Comparison of ENCODE assay signal across 8 cellular contexts in the genomic region with DNA sequence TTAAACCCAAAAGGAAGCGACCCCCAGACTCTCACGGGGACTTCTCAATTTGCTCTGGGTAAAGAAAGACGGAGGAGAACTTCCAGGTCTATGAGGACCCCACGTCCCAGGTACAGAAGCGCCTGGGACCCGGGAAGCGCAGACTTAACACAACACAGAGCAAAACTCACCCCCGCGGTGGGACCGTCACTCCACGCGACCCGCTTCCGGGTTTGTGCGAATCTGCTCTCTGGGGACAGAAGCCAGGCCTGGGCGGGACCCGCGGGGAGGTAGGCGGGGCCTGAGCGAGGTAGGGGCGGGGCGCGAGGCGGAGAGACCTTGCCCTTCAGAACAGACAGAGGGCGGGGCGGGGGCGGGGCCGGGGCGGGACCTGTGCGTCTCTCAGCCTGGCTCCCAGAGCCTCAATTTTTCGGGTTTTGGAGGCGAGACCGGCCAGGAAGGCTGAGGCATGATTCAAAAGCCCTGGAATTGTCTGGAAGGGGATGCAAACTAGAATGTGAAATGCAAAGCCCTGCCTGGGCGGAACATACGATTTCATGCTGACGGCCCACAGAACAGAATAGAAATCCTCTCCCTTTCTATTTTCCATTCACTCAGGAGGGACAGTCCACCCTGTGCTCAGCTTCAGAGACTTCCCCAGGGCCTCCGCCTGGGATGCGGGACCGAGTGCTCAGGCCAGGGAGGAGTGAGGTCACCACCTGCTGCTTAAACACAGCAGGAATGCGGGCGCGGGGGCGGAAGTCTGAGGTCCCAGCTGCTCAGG. TPM values are rescaled to one million over a fixed set of nuclear protein-coding genes. Genes with fewer than 3 reads are reported as not detected.
DNase-seq lines count a peak whose midpoint lies in the region; TF ChIP-seq lines count a peak whose summit lies in the region.

No MANE protein-coding gene starts in this region.

- H3K4me1 ChIP-seq in adrenal gland (replicated peaks in 1 of 2): peaks cover 7 to 8% of the 10 kb centered on the region in 2 donors
- peaks cover 26% of the 10 kb centered on the region for H3K4me1 ChIP-seq in left ventricle myocardium inferior

- peak in 1 of 2 donors; percentile 71 for TF ChIP-seq POLR2A in adrenal gland (IDR thresholded peaks at IDR 0.05)

- no peaks in the 10 kb centered on the region for H3K27me3 Mint-ChIP-seq in progenitor cell of endocrine pancreas

- no peak for TF ChIP-seq CTCF in adrenal gland (IDR thresholded peaks at IDR 0.05)
- no peak for TF ChIP-seq CTCF in left ventricle myocardium inferior (IDR thresholded peaks at IDR 0.05; ENCODE audit: borderline replicate concordance)
- no peak for TF ChIP-seq CTCF in progenitor cell of endocrine pancreas (IDR thresholded peaks at IDR 0.05; ENCODE audit: unreplicated experiment)

- peak overlapping the region; percentile 30 to 80 (median 75) for H3K27ac ChIP-seq in adrenal gland
- H3K27ac ChIP-seq in left ventricle myocardium inferior (replicated peaks): peak overlapping the region; percentile 87

- peaks cover 0 to 10% (median 0%) of the 10 kb centered on the region in 3 donors for H3K9me3 ChIP-seq in adrenal gland (replicated peaks in 1 of 3)
- peaks cover 11% of the 10 kb centered on the region for H3K9me3 ChIP-seq in left ventricle myocardium inferior (replicated peaks)

- no peaks in the 10 kb centered on the region for H3K27me3 ChIP-seq in adrenal gland
- H3K27me3 ChIP-seq in left ventricle myocardium inferior (ENCODE audit: low read depth): no peaks in the 10 kb centered on the region

- intact Hi-C loops in adrenal gland (cut with DNase I): no loop called here
- intact Hi-C loops in left ventricle myocardium inferior (cut with micrococcal nuclease): no loop called here

- H3K4me3 ChIP-seq in adrenal gland (peak overlapping the region; percentile 47 to 88 (median 80)), left ventricle myocardium inferior (peak overlapping the region; percentile 90)

- H3K4me3 Mint-ChIP-seq in progenitor cell of endocrine pancreas (ENCODE audit: low read depth): peak overlapping the region; percentile 88

- no peaks in the 10 kb centered on the region for H3K9me3 Mint-ChIP-seq in progenitor cell of endocrine pancreas (ENCODE audit: low read depth)

- DNase-seq in ELR (ENCODE audit: low read depth): peak; percentile 85
- DNase-seq in GOT3 (lab: John Stamatoyannopoulos, UW): peak; percentile 55
- peak; percentile 83 for DNase-seq in LoVo (ENCODE audit: low spot score)
- DNase-seq in SW480 (ENCODE audit: low spot score): peak; percentile 75
- DNase-seq in adrenal gland: peak; percentile 90 to 97 (median 93)
- peak; percentile 94 for DNase-seq in left ventricle myocardium inferior
- DNase-seq in progenitor cell of endocrine pancreas (ENCODE audit: low spot score, unreplicated experiment): peak; percentile 93
- DNase-seq in ureter (ENCODE audit: low spot score): peak; percentile 97

- peak overlapping the region; percentile 94 for H3K27ac Mint-ChIP-seq in progenitor cell of endocrine pancreas

- no peaks in the 10 kb centered on the region for H3K36me3 ChIP-seq in adrenal gland (replicated peaks in 1 of 2)
- H3K36me3 ChIP-seq in left ventricle myocardium inferior: no peaks in the 10 kb centered on the region

- H3K4me1 Mint-ChIP-seq in progenitor cell of endocrine pancreas (ENCODE audit: low read depth): peaks cover 40% of the 10 kb centered on the region

- peaks cover 16% of the 10 kb centered on the region for H3K36me3 Mint-ChIP-seq in progenitor cell of endocrine pancreas (ENCODE audit: insufficient read depth)

- 0 to 1% (median 1%) methylated on average over 18 to 43 of the region's 43 CpGs for WGBS in adrenal gland, 4 donors

RNA-seq across cellular contexts. Expression of a gene that starts 19.3 kb away (rescaled TPM):
- total RNA-seq in adrenal gland (1 to 10 TPM; 2.2 to 9.0 (median 4.8) TPM), left ventricle myocardium inferior (1.6 TPM), progenitor cell of endocrine pancreas (16.0 and 16.8 TPM in 2 replicates), ureter (52.4 TPM)
- 1 to 10 TPM; 2.6 to 4.7 (median 4.0) TPM for polyA plus RNA-seq in adrenal gland

RNA-seq across cellular contexts. Expression of a gene that starts 20.1 kb away (rescaled TPM):
- total RNA-seq in adrenal gland (10 to 100 TPM in 5 of 8 donors, 1 to 10 TPM in 3; 4.2 to 29.3 (median 12.6) TPM), left ventricle myocardium inferior (5.9 TPM), progenitor cell of endocrine pancreas (23.8 and 25.3 TPM in 2 replicates), ureter (25.1 TPM)
- polyA plus RNA-seq in adrenal gland: 10 to 100 TPM in 1 of 3 donors, 1 to 10 TPM in 2; 2.3 to 13.1 (median 4.3) TPM

RNA-seq across cellular contexts. Expression of a gene that starts 45.1 kb away (rescaled TPM):
- total RNA-seq in adrenal gland (10 to 100 TPM in 5 of 8 donors, 1 to 10 TPM in 3; 6.5 to 21.3 (median 12.5) TPM), left ventricle myocardium inferior (11.1 TPM), progenitor cell of endocrine pancreas (43.9 and 50.0 TPM in 2 replicates), ureter (51.1 TPM)
- 10 to 100 TPM in 1 of 3 donors, 1 to 10 TPM in 2; 4.0 to 11.6 (median 8.1) TPM for polyA plus RNA-seq in adrenal gland

Comparison
In these comparisons a context has a peak if more than half of its experiments do, and no peak if none do; other contexts are left out.
1. Peak in every context shown above with its lines: DNase-seq, H3K4me3 ChIP-seq and H3K27ac ChIP-seq.